In the genomic region with DNA sequence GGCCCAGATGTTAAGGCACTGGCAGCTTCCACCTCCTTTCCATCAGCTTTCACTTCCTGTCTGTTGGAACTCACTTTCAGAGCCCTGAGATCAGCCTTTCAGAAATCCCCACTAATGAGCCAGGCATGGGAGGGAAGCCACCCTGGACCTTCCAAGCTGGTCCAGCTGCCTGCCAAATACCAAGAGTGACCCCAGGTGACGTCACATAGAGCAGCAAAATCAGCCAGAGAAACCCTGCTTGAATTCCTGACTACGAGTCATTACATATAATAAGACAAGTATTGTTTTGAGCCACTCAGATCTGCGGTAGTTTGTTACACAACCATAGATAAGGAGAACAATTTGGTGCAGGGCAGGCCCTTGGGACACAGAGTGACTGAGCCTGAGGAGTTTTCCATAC, we compare ENCODE assay signal across 9 cellular contexts.
A peak's percentile ranks its signal among the peaks of the same experiment; 100 is the strongest.
DNase-seq lines count a peak whose midpoint lies in the region; ATAC-seq, FAIRE-seq and TF ChIP-seq lines count a peak whose summit lies in the region.
"Had no signal": no experiment of that assay in that cellular context is flagged by ENCODE, and none has a peak within 500 bp of the region (broad histone marks: within the 10 kb centered on the region; RNA-seq: fewer than 3 reads in every experiment).

No MANE protein-coding gene starts in this region.

- peak overlapping the region in 1 of 2 donors; percentile 31 for H3K27ac ChIP-seq in left lung
- H3K27ac ChIP-seq: C4-2B had no signal

- TF ChIP-seq RAD21 in Ishikawa (IDR thresholded peaks at IDR 0.05; ENCODE audit: low read depth): peak; percentile 23; the same call in 1 of the 2 replicates

- H3K36me3 ChIP-seq in left lung: no peaks in the 10 kb centered on the region

- H3K4me1 ChIP-seq in left lung: peaks cover 0 to 3% of the 10 kb centered on the region in 2 donors

- H3K9me3 ChIP-seq in left lung: no peaks in the 10 kb centered on the region

- intact Hi-C loops in left lung (cut with DNase I): no loop called here

- in situ Hi-C loops in astrocyte of the spinal cord (cut with HindIII; ENCODE audit: low sequenced_read_pairs): no loop called here

- no peaks in the 10 kb centered on the region for H3K27me3 ChIP-seq in left lung

- ATAC-seq in left lung (peak; percentile 94), HG03045 (IDR thresholded peaks at IDR 0.05; ENCODE audit: unreplicated experiment) (no peak)

- no peak for TF ChIP-seq EP300 in Ishikawa (IDR thresholded peaks at IDR 0.05; ENCODE audit: borderline replicate concordance)

- FAIRE-seq in D721Med (lab: Jason Lieb, UNC): no peak

- H3K4me3 ChIP-seq in astrocyte of the spinal cord (ENCODE audit: low read depth, low read length) (no peak overlapping the region), left lung (no peak overlapping the region)

- DNase-seq in A172 (ENCODE audit: low spot score): peak; percentile 91
- peak; percentile 93 for DNase-seq in astrocyte of the spinal cord (ENCODE audit: low read depth, low spot score)
- DNase-seq in left lung: no peak
- no peak for DNase-seq in D721Med (ENCODE audit: insufficient read length, low spot score)
- DNase-seq in DMS153 (lab: John Stamatoyannopoulos, UW): no peak
- DNase-seq in NCI-H1436 treated with DMSO at 0.1 percent for 48 hours (lab: John Stamatoyannopoulos, UW): no peak

- TF ChIP-seq CTCF in astrocyte of the spinal cord (IDR thresholded peaks at IDR 0.05; ENCODE audit: low read depth, low read length) (no peak), left lung (IDR thresholded peaks at IDR 0.05) (no peak), D721Med (IDR thresholded peaks at IDR 0.05; ENCODE audit: insufficient read depth, missing control alignments) (no peak)

TF ChIP-seq in Ishikawa, 13 proteins besides CTCF, POLR2A, EP300 and RAD21:
- peak; percentile 35 for TF ChIP-seq CEBPB (IDR thresholded peaks at IDR 0.05)
- peak; percentile 37; the same call in 1 of the 2 replicates for TF ChIP-seq CREB1 (IDR thresholded peaks at IDR 0.05; ENCODE audit: low read depth)
- no peak for TF ChIP-seq REST (IDR thresholded peaks at IDR 0.05; ENCODE audit: low read depth)
- no peak for TF ChIP-seq TAF1 (IDR thresholded peaks at IDR 0.05; ENCODE audit: low read depth)
- no peak for TF ChIP-seq ZBTB7A (IDR thresholded peaks at IDR 0.05; ENCODE audit: low read depth)
- TF ChIP-seq TEAD4 (IDR thresholded peaks at IDR 0.05): 0 out of 2 replicates have a peak, but pooled peaks have one; percentile 25

Comparison
In these comparisons a context has a peak if more than half of its experiments do, and no peak if none do; other contexts are left out.
1. DNase-seq: peak in A172 (single experiment) and astrocyte of the spinal cord (single experiment); none in left lung (0 of 2), D721Med (single experiment), DMS153 (single experiment) and NCI-H1436 treated with DMSO at 0.1 percent for 48 hours (single experiment).